ENCODE assay signal across 1 cellular context in genomic region chr19:17405250-17406038, GRCh38.
TF ChIP-seq lines count a peak whose summit lies in the region.

A gene with protein sequence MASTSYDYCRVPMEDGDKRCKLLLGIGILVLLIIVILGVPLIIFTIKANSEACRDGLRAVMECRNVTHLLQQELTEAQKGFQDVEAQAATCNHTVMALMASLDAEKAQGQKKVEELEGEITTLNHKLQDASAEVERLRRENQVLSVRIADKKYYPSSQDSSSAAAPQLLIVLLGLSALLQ (minus strand): TSS chr19:17405630. CDS start chr19:17405575, 55 bp downstream.

TF ChIP-seq in K562, 482 proteins besides CTCF, POLR2A, EP300 and RAD21 (continued from another document and continues in another):
- TF ChIP-seq SNRNP70 (optimal IDR thresholded peaks at IDR 0.05; ENCODE audit: low read depth, low read length): no peak
- TF ChIP-seq, protein P1, sequence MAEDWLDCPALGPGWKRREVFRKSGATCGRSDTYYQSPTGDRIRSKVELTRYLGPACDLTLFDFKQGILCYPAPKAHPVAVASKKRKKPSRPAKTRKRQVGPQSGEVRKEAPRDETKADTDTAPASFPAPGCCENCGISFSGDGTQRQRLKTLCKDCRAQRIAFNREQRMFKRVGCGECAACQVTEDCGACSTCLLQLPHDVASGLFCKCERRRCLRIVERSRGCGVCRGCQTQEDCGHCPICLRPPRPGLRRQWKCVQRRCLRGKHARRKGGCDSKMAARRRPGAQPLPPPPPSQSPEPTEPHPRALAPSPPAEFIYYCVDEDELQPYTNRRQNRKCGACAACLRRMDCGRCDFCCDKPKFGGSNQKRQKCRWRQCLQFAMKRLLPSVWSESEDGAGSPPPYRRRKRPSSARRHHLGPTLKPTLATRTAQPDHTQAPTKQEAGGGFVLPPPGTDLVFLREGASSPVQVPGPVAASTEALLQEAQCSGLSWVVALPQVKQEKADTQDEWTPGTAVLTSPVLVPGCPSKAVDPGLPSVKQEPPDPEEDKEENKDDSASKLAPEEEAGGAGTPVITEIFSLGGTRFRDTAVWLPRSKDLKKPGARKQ (CRISPR knock-in tag; IDR thresholded peaks at IDR 0.05): no peak
- TF ChIP-seq, protein P2, sequence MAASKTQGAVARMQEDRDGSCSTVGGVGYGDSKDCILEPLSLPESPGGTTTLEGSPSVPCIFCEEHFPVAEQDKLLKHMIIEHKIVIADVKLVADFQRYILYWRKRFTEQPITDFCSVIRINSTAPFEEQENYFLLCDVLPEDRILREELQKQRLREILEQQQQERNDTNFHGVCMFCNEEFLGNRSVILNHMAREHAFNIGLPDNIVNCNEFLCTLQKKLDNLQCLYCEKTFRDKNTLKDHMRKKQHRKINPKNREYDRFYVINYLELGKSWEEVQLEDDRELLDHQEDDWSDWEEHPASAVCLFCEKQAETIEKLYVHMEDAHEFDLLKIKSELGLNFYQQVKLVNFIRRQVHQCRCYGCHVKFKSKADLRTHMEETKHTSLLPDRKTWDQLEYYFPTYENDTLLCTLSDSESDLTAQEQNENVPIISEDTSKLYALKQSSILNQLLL (CRISPR knock-in tag; IDR thresholded peaks at IDR 0.05; ENCODE audit: borderline replicate concordance): no peak
- no peak for TF ChIP-seq RBM34 (IDR thresholded peaks at IDR 0.05; ENCODE audit: borderline replicate concordance, insufficient read depth, low read length)
- TF ChIP-seq, protein P3, sequence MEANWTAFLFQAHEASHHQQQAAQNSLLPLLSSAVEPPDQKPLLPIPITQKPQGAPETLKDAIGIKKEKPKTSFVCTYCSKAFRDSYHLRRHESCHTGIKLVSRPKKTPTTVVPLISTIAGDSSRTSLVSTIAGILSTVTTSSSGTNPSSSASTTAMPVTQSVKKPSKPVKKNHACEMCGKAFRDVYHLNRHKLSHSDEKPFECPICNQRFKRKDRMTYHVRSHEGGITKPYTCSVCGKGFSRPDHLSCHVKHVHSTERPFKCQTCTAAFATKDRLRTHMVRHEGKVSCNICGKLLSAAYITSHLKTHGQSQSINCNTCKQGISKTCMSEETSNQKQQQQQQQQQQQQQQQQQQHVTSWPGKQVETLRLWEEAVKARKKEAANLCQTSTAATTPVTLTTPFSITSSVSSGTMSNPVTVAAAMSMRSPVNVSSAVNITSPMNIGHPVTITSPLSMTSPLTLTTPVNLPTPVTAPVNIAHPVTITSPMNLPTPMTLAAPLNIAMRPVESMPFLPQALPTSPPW (CRISPR knock-in tag; IDR thresholded peaks at IDR 0.05): peak; percentile 22; the same call in 1 of the 2 replicates
- TF ChIP-seq KDM2B (CRISPR knock-in tag; IDR thresholded peaks at IDR 0.05): no peak
- TF ChIP-seq HEY1 (CRISPR knock-in tag; IDR thresholded peaks at IDR 0.05; ENCODE audit: borderline replicate concordance): no peak
- no peak for TF ChIP-seq ZNF695 (CRISPR knock-in tag; IDR thresholded peaks at IDR 0.05)
- no peak for TF ChIP-seq JUND (IDR thresholded peaks at IDR 0.05; ENCODE audit: borderline replicate concordance, low read depth, low read length)
- TF ChIP-seq JUND (tag; IDR thresholded peaks at IDR 0.05; ENCODE audit: borderline replicate concordance, low read depth, low read length): peak; percentile 50; the same call in 2 of the 3 replicates
- no peak for TF ChIP-seq ZNF140 (CRISPR knock-in tag; IDR thresholded peaks at IDR 0.05)
- no peak for TF ChIP-seq ZNF449 (CRISPR knock-in tag; IDR thresholded peaks at IDR 0.05)
- no peak for TF ChIP-seq TAF7 (tag; IDR thresholded peaks at IDR 0.05)
- no peak for TF ChIP-seq XRCC5 (IDR thresholded peaks at IDR 0.05; ENCODE audit: low read depth, low read length)
- no peak for TF ChIP-seq HSF4 (CRISPR knock-in tag; IDR thresholded peaks at IDR 0.05; ENCODE audit: borderline replicate concordance)
- TF ChIP-seq PHTF2 (CRISPR knock-in tag; IDR thresholded peaks at IDR 0.05): peak; percentile 59; the same call in 1 of the 2 replicates
- TF ChIP-seq CHCHD3 (CRISPR knock-in tag; IDR thresholded peaks at IDR 0.05): no peak
- no peak for TF ChIP-seq MITF (IDR thresholded peaks at IDR 0.05)
- TF ChIP-seq SMARCA4 (IDR thresholded peaks at IDR 0.05): peak; percentile 52; the same call in 1 of the 2 replicates
- TF ChIP-seq, protein P4, sequence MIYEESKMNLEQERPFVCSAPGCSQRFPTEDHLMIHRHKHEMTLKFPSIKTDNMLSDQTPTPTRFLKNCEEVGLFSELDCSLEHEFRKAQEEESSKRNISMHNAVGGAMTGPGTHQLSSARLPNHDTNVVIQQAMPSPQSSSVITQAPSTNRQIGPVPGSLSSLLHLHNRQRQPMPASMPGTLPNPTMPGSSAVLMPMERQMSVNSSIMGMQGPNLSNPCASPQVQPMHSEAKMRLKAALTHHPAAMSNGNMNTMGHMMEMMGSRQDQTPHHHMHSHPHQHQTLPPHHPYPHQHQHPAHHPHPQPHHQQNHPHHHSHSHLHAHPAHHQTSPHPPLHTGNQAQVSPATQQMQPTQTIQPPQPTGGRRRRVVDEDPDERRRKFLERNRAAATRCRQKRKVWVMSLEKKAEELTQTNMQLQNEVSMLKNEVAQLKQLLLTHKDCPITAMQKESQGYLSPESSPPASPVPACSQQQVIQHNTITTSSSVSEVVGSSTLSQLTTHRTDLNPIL (CRISPR knock-in tag; IDR thresholded peaks at IDR 0.05): no peak
- TF ChIP-seq MCM5 (IDR thresholded peaks at IDR 0.05; ENCODE audit: low read depth): no peak
- TF ChIP-seq ETV1 (tag; conservative IDR thresholded peaks at IDR 0.05; ENCODE audit: low read depth): no peak
- peak; percentile 74 for TF ChIP-seq POLR2B (IDR thresholded peaks at IDR 0.05; ENCODE audit: low read depth, partially characterized antibody)
- TF ChIP-seq SMAD4 (CRISPR knock-in tag; conservative IDR thresholded peaks at IDR 0.05): no peak
- TF ChIP-seq, protein P5, sequence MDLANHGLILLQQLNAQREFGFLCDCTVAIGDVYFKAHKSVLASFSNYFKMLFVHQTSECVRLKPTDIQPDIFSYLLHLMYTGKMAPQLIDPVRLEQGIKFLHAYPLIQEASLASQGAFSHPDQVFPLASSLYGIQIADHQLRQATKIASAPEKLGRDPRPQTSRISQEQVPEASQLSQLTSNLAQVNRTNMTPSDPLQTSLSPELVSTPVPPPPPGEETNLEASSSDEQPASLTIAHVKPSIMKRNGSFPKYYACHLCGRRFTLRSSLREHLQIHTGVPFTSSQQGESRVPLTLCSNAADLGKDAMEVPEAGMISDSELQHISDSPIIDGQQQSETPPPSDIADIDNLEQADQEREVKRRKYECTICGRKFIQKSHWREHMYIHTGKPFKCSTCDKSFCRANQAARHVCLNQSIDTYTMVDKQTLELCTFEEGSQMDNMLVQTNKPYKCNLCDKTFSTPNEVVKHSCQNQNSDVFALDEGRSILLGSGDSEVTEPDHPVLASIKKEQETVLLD (IDR thresholded peaks at IDR 0.05): no peak
- TF ChIP-seq ZNF232 (CRISPR knock-in tag; IDR thresholded peaks at IDR 0.05): no peak
- TF ChIP-seq CLOCK (CRISPR knock-in tag; IDR thresholded peaks at IDR 0.05; ENCODE audit: borderline replicate concordance): no peak
- no peak for TF ChIP-seq HNRNPH1 (optimal IDR thresholded peaks at IDR 0.05; ENCODE audit: low read depth, low read length)
- no peak for TF ChIP-seq ZNF354B (CRISPR knock-in tag; IDR thresholded peaks at IDR 0.05)
- TF ChIP-seq TAF1 (IDR thresholded peaks at IDR 0.05; ENCODE audit: control insufficient read depth, extremely low read depth, insufficient read depth, low read length, severe bottlenecking): peak; percentile 30
- no peak; a peak in 1 of 4 replicates for TF ChIP-seq KDM4B (IDR thresholded peaks at IDR 0.05; ENCODE audit: borderline replicate concordance in 2 of 2, low read depth in 1 of 2)
- no peak for TF ChIP-seq ZNF79 (CRISPR knock-in tag; IDR thresholded peaks at IDR 0.05; ENCODE audit: low read depth)
- TF ChIP-seq, protein P6, sequence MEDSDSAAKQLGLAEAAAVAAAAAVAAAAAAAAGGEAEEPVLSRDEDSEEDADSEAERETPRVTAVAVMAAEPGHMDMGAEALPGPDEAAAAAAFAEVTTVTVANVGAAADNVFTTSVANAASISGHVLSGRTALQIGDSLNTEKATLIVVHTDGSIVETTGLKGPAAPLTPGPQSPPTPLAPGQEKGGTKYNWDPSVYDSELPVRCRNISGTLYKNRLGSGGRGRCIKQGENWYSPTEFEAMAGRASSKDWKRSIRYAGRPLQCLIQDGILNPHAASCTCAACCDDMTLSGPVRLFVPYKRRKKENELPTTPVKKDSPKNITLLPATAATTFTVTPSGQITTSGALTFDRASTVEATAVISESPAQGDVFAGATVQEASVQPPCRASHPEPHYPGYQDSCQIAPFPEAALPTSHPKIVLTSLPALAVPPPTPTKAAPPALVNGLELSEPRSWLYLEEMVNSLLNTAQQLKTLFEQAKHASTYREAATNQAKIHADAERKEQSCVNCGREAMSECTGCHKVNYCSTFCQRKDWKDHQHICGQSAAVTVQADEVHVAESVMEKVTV (CRISPR knock-in tag; IDR thresholded peaks at IDR 0.05): no peak
- no peak for TF ChIP-seq ZNF507 (tag; conservative IDR thresholded peaks at IDR 0.05)
- TF ChIP-seq TCF3 (CRISPR knock-in tag; IDR thresholded peaks at IDR 0.05): no peak
- no peak for TF ChIP-seq NR3C1 (CRISPR knock-in tag; IDR thresholded peaks at IDR 0.05)
- TF ChIP-seq ATF7 (IDR thresholded peaks at IDR 0.05): peak; percentile 61
- TF ChIP-seq, protein P7, sequence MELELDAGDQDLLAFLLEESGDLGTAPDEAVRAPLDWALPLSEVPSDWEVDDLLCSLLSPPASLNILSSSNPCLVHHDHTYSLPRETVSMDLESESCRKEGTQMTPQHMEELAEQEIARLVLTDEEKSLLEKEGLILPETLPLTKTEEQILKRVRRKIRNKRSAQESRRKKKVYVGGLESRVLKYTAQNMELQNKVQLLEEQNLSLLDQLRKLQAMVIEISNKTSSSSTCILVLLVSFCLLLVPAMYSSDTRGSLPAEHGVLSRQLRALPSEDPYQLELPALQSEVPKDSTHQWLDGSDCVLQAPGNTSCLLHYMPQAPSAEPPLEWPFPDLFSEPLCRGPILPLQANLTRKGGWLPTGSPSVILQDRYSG (tag; conservative IDR thresholded peaks at IDR 0.05; ENCODE audit: low read depth): no peak
- TF ChIP-seq HMG20B (CRISPR knock-in tag; IDR thresholded peaks at IDR 0.05): no peak
- TF ChIP-seq PATZ1 (CRISPR knock-in tag; IDR thresholded peaks at IDR 0.05; ENCODE audit: borderline replicate concordance): no peak
- 0 out of 2 replicates have a peak, but pooled peaks have one; percentile 17 for TF ChIP-seq SMAD3 (CRISPR knock-in tag; conservative IDR thresholded peaks at IDR 0.05)
- TF ChIP-seq ZFP36 (IDR thresholded peaks at IDR 0.05; ENCODE audit: low read depth, low read length, partially characterized antibody): no peak
- TF ChIP-seq NFE2 (IDR thresholded peaks at IDR 0.05; ENCODE audit: low read depth): no peak
- TF ChIP-seq STAG1 (CRISPR knock-in tag; IDR thresholded peaks at IDR 0.05; ENCODE audit: borderline replicate concordance): no peak
- TF ChIP-seq ZNF408 (CRISPR knock-in tag; IDR thresholded peaks at IDR 0.05; ENCODE audit: low read depth): no peak
- TF ChIP-seq JUN (IDR thresholded peaks at IDR 0.05; ENCODE audit: borderline replicate concordance, low read depth, low read length): 0 out of 2 replicates have a peak, but pooled peaks have one; percentile 20
- TF ChIP-seq JUN (CRISPR knock-in tag; IDR thresholded peaks at IDR 0.05; ENCODE audit: borderline replicate concordance): 0 out of 2 replicates have a peak, but pooled peaks have one; percentile 34
- TF ChIP-seq HNRNPUL1 (IDR thresholded peaks at IDR 0.05; ENCODE audit: low read length): no peak
